In the genomic region with DNA sequence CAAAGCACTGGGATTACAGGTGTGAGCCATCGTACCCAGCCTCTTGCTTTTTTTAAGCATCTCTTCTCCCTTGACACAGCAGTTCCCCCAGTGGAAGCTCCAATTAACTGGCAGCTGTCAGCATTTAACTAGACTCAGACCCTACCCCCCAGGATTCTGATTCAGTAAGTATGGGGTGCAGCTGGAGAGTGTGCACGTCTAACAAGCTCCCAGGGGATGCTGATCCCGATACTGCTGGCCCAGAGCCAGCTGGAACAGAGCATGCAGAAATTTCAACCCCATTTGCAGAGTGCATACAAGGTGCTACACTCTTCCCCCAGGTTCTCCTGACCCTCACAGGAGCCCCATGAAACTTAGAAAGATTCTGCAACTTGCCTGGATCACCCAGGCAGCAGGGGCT, we compare ENCODE assay signal across 18 cellular contexts. TPM values are rescaled to one million over a fixed set of nuclear protein-coding genes. Genes with fewer than 3 reads are reported as not detected.
DNase-seq lines count a peak whose midpoint lies in the region; ATAC-seq and TF ChIP-seq lines count a peak whose summit lies in the region.
"Had no signal": no experiment of that assay in that cellular context is flagged by ENCODE, and none has a peak within 500 bp of the region (broad histone marks: within the 10 kb centered on the region; RNA-seq: fewer than 3 reads in every experiment).

No MANE protein-coding gene starts in this region.

- H3K79me2 ChIP-seq in MM.1S (ENCODE audit: low read length) (no peaks in the 10 kb centered on the region), smooth muscle cell (ENCODE audit: low read depth) (no peaks in the 10 kb centered on the region)

- H3K4me2 ChIP-seq in MM.1S (ENCODE audit: low read depth, low read length) = no peak overlapping the region
- no peak overlapping the region for H3K4me2 ChIP-seq in smooth muscle cell
- H3K4me2 ChIP-seq: A549, PC-9 had no signal

- H3K9ac ChIP-seq in MM.1S (ENCODE audit: low read length) (no peak overlapping the region), smooth muscle cell (ENCODE audit: low read depth) (no peak overlapping the region)

- TF ChIP-seq CTCF in MM.1S (IDR thresholded peaks at IDR 0.05; ENCODE audit: low read length) (no peak), smooth muscle cell (IDR thresholded peaks at IDR 0.05; ENCODE audit: borderline replicate concordance, insufficient read depth, poor library complexity, severe bottlenecking) (no peak)

- H3F3A ChIP-seq in MM.1S (ENCODE audit: insufficient read depth, low read length) (no peaks in the 10 kb centered on the region), smooth muscle cell (ENCODE audit: low read depth) (no peaks in the 10 kb centered on the region)

- H3K9me3 ChIP-seq in MM.1S (replicated peaks; ENCODE audit: insufficient read depth, low read length) (no peaks in the 10 kb centered on the region), smooth muscle cell (replicated peaks; ENCODE audit: low read depth) (no peaks in the 10 kb centered on the region)
- H3K9me3 ChIP-seq: A549 had no signal

- 87% methylated on average over 3 of the region's 3 CpGs for WGBS in smooth muscle cell (ENCODE audit: low lambda C conversion rate)

- no peaks in the 10 kb centered on the region for H3K4me1 ChIP-seq in MM.1S (ENCODE audit: low read length)
- peaks cover 5% of the 10 kb centered on the region for H3K4me1 ChIP-seq in smooth muscle cell (ENCODE audit: low read depth)
- H3K4me1 ChIP-seq: A549 had no signal

- H3K27me3 ChIP-seq in MM.1S (replicated peaks; ENCODE audit: insufficient read depth, low read length) = no peaks in the 10 kb centered on the region
- H3K27me3 ChIP-seq in smooth muscle cell (ENCODE audit: low read depth) = peaks cover 5% of the 10 kb centered on the region

- no peak overlapping the region for H3K27ac ChIP-seq in MM.1S (ENCODE audit: low read length)
- H3K27ac ChIP-seq in smooth muscle cell (ENCODE audit: low read depth) = no peak overlapping the region
- H3K27ac ChIP-seq: A549, PC-9 had no signal

- DNase-seq in NCI-H345 (lab: John Stamatoyannopoulos, UW) = peak; percentile 23
- no peak for DNase-seq in NCI-H345 treated with DMSO at 0.1 percent for 48 hours (lab: John Stamatoyannopoulos, UW; ENCODE audit: unreplicated experiment)
- peak; percentile 93 for DNase-seq in NCI-H1436 treated with DMSO at 0.1 percent for 48 hours (lab: John Stamatoyannopoulos, UW)
- peak; percentile 72 to 91 for DNase-seq in NCI-H524 (lab: John Stamatoyannopoulos, UW)
- no peak for DNase-seq in MM.1S
- DNase-seq in HPDE6-E6E7 (ENCODE audit: extremely low spot score) = no peak
- DNase-seq in smooth muscle cell (lab: John Stamatoyannopoulos, UW; ENCODE audit: unreplicated experiment) = no peak
- DNase-seq: Calu3; CD4-positive, CD25-positive, alpha-beta regulatory T cell; GF-D8; H9; Kasumi-1; NCI-H187 treated with DMSO at 0.1 percent for 48 hours; NCI-H510A treated with DMSO at 0.1 percent for 48 hours; PC-9; T-helper 9 cell had no signal

- H2AFZ ChIP-seq in MM.1S (ENCODE audit: low read length) (no peak overlapping the region), smooth muscle cell (ENCODE audit: low read depth) (no peak overlapping the region)
- H2AFZ ChIP-seq: PC-9 had no signal

- no peaks in the 10 kb centered on the region for H3K9me2 ChIP-seq in MM.1S (replicated peaks; ENCODE audit: insufficient read depth, low read length)

- no peaks in the 10 kb centered on the region for H3K36me3 ChIP-seq in MM.1S (replicated peaks; ENCODE audit: insufficient read depth, low read length)
- H3K36me3 ChIP-seq in smooth muscle cell (ENCODE audit: low read depth) = no peaks in the 10 kb centered on the region

- no peak for ATAC-seq in HG02678 (IDR thresholded peaks at IDR 0.05; ENCODE audit: unreplicated experiment)
- ATAC-seq: A549 had no signal

- H3K4me3 ChIP-seq in MM.1S (ENCODE audit: low read length) (no peak overlapping the region), smooth muscle cell (no peak overlapping the region)
- H3K4me3 ChIP-seq: A549, PC-9 had no signal

- H4K20me1 ChIP-seq in MM.1S (ENCODE audit: insufficient read depth, low read length) (no peaks in the 10 kb centered on the region), smooth muscle cell (ENCODE audit: low read depth) (no peaks in the 10 kb centered on the region)

RNA-seq across cellular contexts. Expression of gene BCO1, which starts 27.7 kb away (rescaled TPM):
- total RNA-seq in smooth muscle cell = not detected in 2 replicates
- polyA plus RNA-seq in smooth muscle cell = not detected in 2 replicates
- total RNA-seq: CD4-positive, CD25-positive, alpha-beta regulatory T cell; H9 had no signal
- polyA plus RNA-seq: CD4-positive, CD25-positive, alpha-beta regulatory T cell had no signal

Comparison
In these comparisons a context has a peak if more than half of its experiments do, and no peak if none do; other contexts are left out.
1. DNase-seq: peak in NCI-H345 (single experiment), NCI-H1436 treated with DMSO at 0.1 percent for 48 hours (single experiment) and NCI-H524 (2 of 2); none in NCI-H345 treated with DMSO at 0.1 percent for 48 hours (single experiment), MM.1S (single experiment), HPDE6-E6E7 (single experiment) and smooth muscle cell (single experiment).